ENCODE assay signal across 1 cellular context in genomic region chr21:45513741-45514310, GRCh38.
TF ChIP-seq lines count a peak whose summit lies in the region.

No MANE protein-coding gene starts in this region.

TF ChIP-seq in HepG2, 621 proteins besides CTCF, POLR2A, EP300 and RAD21 (continued from another document):
- TF ChIP-seq DZIP1 (CRISPR knock-in tag; IDR thresholded peaks at IDR 0.05) (no peak), PLSCR1 (CRISPR knock-in tag; IDR thresholded peaks at IDR 0.05; ENCODE audit: borderline replicate concordance) (no peak), SMAD3 (CRISPR knock-in tag; IDR thresholded peaks at IDR 0.05) (no peak), CENPX (CRISPR knock-in tag; IDR thresholded peaks at IDR 0.05) (no peak), THAP11 (CRISPR knock-in tag; IDR thresholded peaks at IDR 0.05) (no peak), ZNF318 (CRISPR knock-in tag; IDR thresholded peaks at IDR 0.05) (0 out of 2 replicates have a peak, but pooled peaks have one; percentile 42)
